Comparison of ENCODE assay signal across 8 cellular contexts in genomic region chr17:5583426-5584382, GRCh38. TPM values are rescaled to one million over a fixed set of nuclear protein-coding genes. Genes with fewer than 3 reads are reported as not detected.
DNase-seq lines count a peak whose midpoint lies in the region; ATAC-seq and TF ChIP-seq lines count a peak whose summit lies in the region.

No MANE protein-coding gene starts in this region.

- no peaks in the 10 kb centered on the region for H3K27me3 Mint-ChIP-seq in stimulated activated memory B cell treated with anti-CD40 and anti-IgM and Interleukin-4, amounts not matched to agents 10 μg/mL and 1 μg/mL and 100 μg/mL, for 72 hours
- H3K27me3 Mint-ChIP-seq in WTC11 (ENCODE audit: low read depth): no peaks in the 10 kb centered on the region

- H3K4me3 ChIP-seq in SK-N-MC (peak overlapping the region; percentile 77), fibroblast of villous mesenchyme (ENCODE audit: low read depth, low read length) (peak overlapping the region; percentile 61)

- H3K4me3 Mint-ChIP-seq in stimulated activated memory B cell treated with anti-CD40 and anti-IgM and Interleukin-4, amounts not matched to agents 10 μg/mL and 1 μg/mL and 100 μg/mL, for 72 hours: peak overlapping the region; percentile 92
- H3K4me3 Mint-ChIP-seq in WTC11: no peak overlapping the region

- POLR2A ChIA-PET in WTC11 (lab: Charles Lee): no interaction called here

- CTCF ChIA-PET in WTC11 (lab: Charles Lee): interaction anchor here (1.4 kb wide), 1 partner anchor 123 kb away, joined by 6 read pairs; no protein-coding TSS in a partner anchor

- H3K9me3 Mint-ChIP-seq in stimulated activated memory B cell treated with anti-CD40 and anti-IgM and Interleukin-4, amounts not matched to agents 10 μg/mL and 1 μg/mL and 100 μg/mL, for 72 hours: no peaks in the 10 kb centered on the region
- H3K9me3 Mint-ChIP-seq in WTC11: peaks cover 6% of the 10 kb centered on the region; the same call in 1 of the 2 replicates

- peak overlapping the region; percentile 71 for H3K27ac ChIP-seq in SK-N-MC

- DNase-seq in Right ventricle myocardium inferior (ENCODE audit: missing footprints): no peak
- no peak for DNase-seq in cardiac septum (ENCODE audit: low spot score)
- DNase-seq in SK-N-MC (ENCODE audit: low read depth, low spot score): no peak
- DNase-seq in fibroblast of villous mesenchyme (ENCODE audit: low read depth): peak; percentile 35
- DNase-seq in WTC11 (ENCODE audit: low spot score): no peak
- DNase-seq in COLO829 (ENCODE audit: low spot score): no peak
- DNase-seq in NCI-H2196 treated with DMSO at 0.1 percent for 48 hours (lab: John Stamatoyannopoulos, UW; ENCODE audit: unreplicated experiment): no peak

- peak; percentile 28 for ATAC-seq in Right ventricle myocardium inferior
- ATAC-seq in stimulated activated memory B cell treated with anti-CD40 and anti-IgM and Interleukin-4, amounts not matched to agents 10 μg/mL and 1 μg/mL and 100 μg/mL, for 72 hours: peak; percentile 44
- no peak for ATAC-seq in WTC11

- H3K36me3 Mint-ChIP-seq in stimulated activated memory B cell treated with anti-CD40 and anti-IgM and Interleukin-4, amounts not matched to agents 10 μg/mL and 1 μg/mL and 100 μg/mL, for 72 hours: peaks cover 38% of the 10 kb centered on the region
- no peaks in the 10 kb centered on the region for H3K36me3 Mint-ChIP-seq in WTC11

- peak; percentile 9 for TF ChIP-seq CTCF in fibroblast of villous mesenchyme (IDR thresholded peaks at IDR 0.05; ENCODE audit: insufficient read depth, low read depth, low read length)
- TF ChIP-seq CTCF in WTC11 (IDR thresholded peaks at IDR 0.05): no peak

- H3K27ac Mint-ChIP-seq in stimulated activated memory B cell treated with anti-CD40 and anti-IgM and Interleukin-4, amounts not matched to agents 10 μg/mL and 1 μg/mL and 100 μg/mL, for 72 hours: peak overlapping the region; percentile 95
- H3K27ac Mint-ChIP-seq in WTC11: no peak overlapping the region

- peaks cover 62% of the 10 kb centered on the region for H3K4me1 Mint-ChIP-seq in stimulated activated memory B cell treated with anti-CD40 and anti-IgM and Interleukin-4, amounts not matched to agents 10 μg/mL and 1 μg/mL and 100 μg/mL, for 72 hours
- peaks cover 14% of the 10 kb centered on the region for H3K4me1 Mint-ChIP-seq in WTC11

- no peaks in the 10 kb centered on the region for H3K36me3 ChIP-seq in SK-N-MC (ENCODE audit: insufficient read depth, low read length)

- intact Hi-C loops in Right ventricle myocardium inferior (cut with DNase I) (no loop called here), cardiac septum (cut with DNase I) (no loop called here)

- peak overlapping the region; percentile 31 for H3K9ac ChIP-seq in SK-N-MC (ENCODE audit: insufficient read length)

- no peaks in the 10 kb centered on the region for H3K9me3 ChIP-seq in SK-N-MC (ENCODE audit: low read depth, low read length)

TF ChIP-seq in WTC11, 78 proteins besides CTCF, POLR2A, EP300 and RAD21:
- no peak for TF ChIP-seq ZNF512 (CRISPR knock-in tag; IDR thresholded peaks at IDR 0.05; ENCODE audit: borderline replicate concordance)

RNA-seq across cellular contexts. Expression of gene NLRP1, which starts 0.6 kb away (rescaled TPM):
- 9.0 TPM for total RNA-seq in Right ventricle myocardium inferior
- total RNA-seq in cardiac septum: 11.7 TPM
- 33.2 and 45.1 TPM in 2 replicates for total RNA-seq in fibroblast of villous mesenchyme
- 16.6 to 17.9 TPM (median 17.6 TPM) in 3 replicates for total RNA-seq in WTC11 (2021)
